Comparison of ENCODE assay signal across 8 cellular contexts in genomic region chr20:3160418-3160817, GRCh38. TPM values are rescaled to one million over a fixed set of nuclear protein-coding genes. Genes with fewer than 3 reads are reported as not detected.
DNase-seq lines count a peak whose midpoint lies in the region; ATAC-seq and TF ChIP-seq lines count a peak whose summit lies in the region.

No MANE protein-coding gene starts in this region.

- in situ Hi-C loops in gastrocnemius medialis (cut with MboI; ENCODE audit: low sequenced_read_pairs in 4 of 4) = no loop called here

- CTCF ChIA-PET in SK-N-SH (lab: Yijun Ruan, JAX) = interaction anchor here (0.9 kb wide), 1 partner anchor 45 kb away, joined by 4 read pairs; no protein-coding TSS in a partner anchor

- H3K4me3 ChIP-seq in SK-N-SH (ENCODE audit: low read depth in 2 of 2, low read length in 1 of 2) = peak overlapping the region in 1 of 2 experiments; percentile 87; a peak in 1 of 4 replicates
- H3K4me3 ChIP-seq in OCI-LY3 (ENCODE audit: low read length) = peak overlapping the region; percentile 81
- H3K4me3 ChIP-seq in duodenal mucosa (ENCODE audit: low read depth in 1 of 2, low read length in 2 of 2) = peak overlapping the region; percentile 82 to 99
- H3K4me3 ChIP-seq in gastrocnemius medialis = peak overlapping the region in 3 of 4 donors; percentile 85 to 98 (median 96)

- TF ChIP-seq CTCF in SK-N-SH (IDR thresholded peaks at IDR 0.05) (no peak), OCI-LY3 (IDR thresholded peaks at IDR 0.05; ENCODE audit: low read depth, low read length) (no peak), gastrocnemius medialis (IDR thresholded peaks at IDR 0.05 in 4 of 5, conservative IDR thresholded peaks at IDR 0.05 in 1 of 5) (no peak)

- no peak for TF ChIP-seq POLR2A in gastrocnemius medialis (IDR thresholded peaks at IDR 0.05)

- POLR2A ChIA-PET in SK-N-SH (lab: Yijun Ruan, JAX) = interaction anchor here (0.6 to 1.4 kb wide), 3 partner anchors 10 to 45 kb away, joined by 3 to 4 read pairs (median 4); no protein-coding TSS in a partner anchor

- TF ChIP-seq RAD21 in SK-N-SH (IDR thresholded peaks at IDR 0.05; ENCODE audit: low read length) = no peak

- H3K27ac ChIP-seq in SK-N-SH (ENCODE audit: low read depth in 2 of 2, low read length in 1 of 2) (no peak overlapping the region), OCI-LY3 (ENCODE audit: low read length) (no peak overlapping the region), duodenal mucosa (ENCODE audit: low read depth, low read length) (no peak overlapping the region), gastrocnemius medialis (peak overlapping the region; percentile 91 to 97 (median 95))

- H4K20me1 ChIP-seq in SK-N-SH (ENCODE audit: insufficient read depth) (peaks cover 42% of the 10 kb centered on the region), OCI-LY3 (ENCODE audit: insufficient read depth, low read length) (peaks cover 30% of the 10 kb centered on the region)

- H3F3A ChIP-seq in SK-N-SH (replicated peaks; ENCODE audit: insufficient read depth) = peaks cover 14% of the 10 kb centered on the region

- TF ChIP-seq EP300 in SK-N-SH (IDR thresholded peaks at IDR 0.05; ENCODE audit: borderline replicate concordance in 1 of 2, low read depth in 1 of 2, low read length in 1 of 2) = no peak

- H3K36me3 ChIP-seq in SK-N-SH (replicated peaks in 1 of 2; ENCODE audit: control insufficient read depth in 1 of 2, insufficient read depth in 2 of 2, low read length in 1 of 2) = peaks cover 3% of the 10 kb centered on the region in 2 experiments
- peaks cover 7% of the 10 kb centered on the region for H3K36me3 ChIP-seq in OCI-LY3 (replicated peaks; ENCODE audit: low read depth, low read length)
- H3K36me3 ChIP-seq in duodenal mucosa (ENCODE audit: control insufficient read depth in 1 of 2, insufficient read depth in 2 of 2, low read length in 2 of 2) = no peaks in the 10 kb centered on the region
- peaks cover 0 to 4% of the 10 kb centered on the region in 2 donors for H3K36me3 ChIP-seq in gastrocnemius medialis

- no peaks in the 10 kb centered on the region for H3K27me3 ChIP-seq in SK-N-SH (ENCODE audit: insufficient read depth)
- no peaks in the 10 kb centered on the region for H3K27me3 ChIP-seq in OCI-LY3 (ENCODE audit: low read depth, low read length)
- no peaks in the 10 kb centered on the region for H3K27me3 ChIP-seq in duodenal mucosa (ENCODE audit: control insufficient read depth in 1 of 2, insufficient read depth in 2 of 2, low read length in 2 of 2)
- no peaks in the 10 kb centered on the region for H3K27me3 ChIP-seq in gastrocnemius medialis

- DNase-seq in SK-N-SH = no peak
- no peak for DNase-seq in gastrocnemius medialis
- no peak for DNase-seq in NCI-H1417 (lab: John Stamatoyannopoulos, UW)
- DNase-seq in activated gamma-delta T cell (lab: John Stamatoyannopoulos, UW) = no peak
- no peak for DNase-seq in DMS79 treated with DMSO at 0.1 percent for 48 hours (lab: John Stamatoyannopoulos, UW)

- H2AFZ ChIP-seq in SK-N-SH (ENCODE audit: low read depth) (peak overlapping the region; percentile 100; the same call in 1 of the 2 replicates), OCI-LY3 (ENCODE audit: low read depth, low read length) (no peak overlapping the region)

- intact Hi-C loops in gastrocnemius medialis (cut with DNase I; ENCODE audit: low total_unique reads) = no loop called here

- H3K9me3 ChIP-seq in SK-N-SH = no peaks in the 10 kb centered on the region
- no peaks in the 10 kb centered on the region for H3K9me3 ChIP-seq in OCI-LY3 (ENCODE audit: insufficient read depth, low read length)
- H3K9me3 ChIP-seq in duodenal mucosa (ENCODE audit: control insufficient read depth in 1 of 2, low read length in 2 of 2) = no peaks in the 10 kb centered on the region
- no peaks in the 10 kb centered on the region for H3K9me3 ChIP-seq in gastrocnemius medialis

- WGBS in SK-N-SH (ENCODE audit: low lambda C conversion rate) = 91% methylated on average over 6 of the region's 6 CpGs

- no peaks in the 10 kb centered on the region for H3K9me2 ChIP-seq in SK-N-SH

- H3K79me2 ChIP-seq in SK-N-SH (ENCODE audit: insufficient read depth) = peaks cover 47% of the 10 kb centered on the region
- H3K79me2 ChIP-seq in OCI-LY3 (ENCODE audit: low read length) = peaks cover 47% of the 10 kb centered on the region

- H3K9ac ChIP-seq in SK-N-SH (no peak overlapping the region), OCI-LY3 (ENCODE audit: low read length) (peak overlapping the region; percentile 85), duodenal mucosa (ENCODE audit: low read depth in 1 of 2, low read length in 2 of 2) (no peak overlapping the region)

- H3K4me2 ChIP-seq in SK-N-SH (no peak overlapping the region), OCI-LY3 (ENCODE audit: low read length) (peak overlapping the region; percentile 99)

- H3K4me1 ChIP-seq in SK-N-SH (ENCODE audit: control insufficient read depth in 1 of 2, insufficient read depth in 2 of 2, low read depth in 1 of 2, low read length in 1 of 2) = peaks cover 5 to 14% of the 10 kb centered on the region in 2 experiments; a peak in 1 of 4 replicates
- H3K4me1 ChIP-seq in OCI-LY3 (ENCODE audit: low read length) = peaks cover 20% of the 10 kb centered on the region
- peaks cover 24 to 36% of the 10 kb centered on the region in 2 donors for H3K4me1 ChIP-seq in duodenal mucosa (ENCODE audit: control insufficient read depth in 1 of 2, insufficient read depth in 2 of 2, low read length in 2 of 2)
- peaks cover 40 to 44% of the 10 kb centered on the region in 2 donors for H3K4me1 ChIP-seq in gastrocnemius medialis

- no peak for ATAC-seq in SK-N-SH treated with all-trans-retinoic acid at 6 μM for 48 hours
- no peak for ATAC-seq in gastrocnemius medialis

TF ChIP-seq in SK-N-SH, 30 proteins besides CTCF, POLR2A, EP300 and RAD21:
- TF ChIP-seq NRF1 (IDR thresholded peaks at IDR 0.05; ENCODE audit: low read depth, low read length) (no peak), JUND (IDR thresholded peaks at IDR 0.05) (no peak)

TF ChIP-seq in SK-N-SH treated with all-trans-retinoic acid at 6 μM for 48 hours, 23 proteins besides CTCF, POLR2A, EP300 and RAD21:
- TF ChIP-seq OSR1 (CRISPR knock-in tag; IDR thresholded peaks at IDR 0.05) (no peak), ZNF70 (CRISPR knock-in tag; IDR thresholded peaks at IDR 0.05) (no peak), CSDC2 (CRISPR knock-in tag; IDR thresholded peaks at IDR 0.05) (no peak)

RNA-seq across cellular contexts. Expression of gene FASTKD5, which starts 0.8 kb away (rescaled TPM):
- 11.4 and 16.7 TPM in 2 replicates for polyA plus RNA-seq in SK-N-SH (2012; rRNA removed)
- polyA plus RNA-seq in SK-N-SH (2012; cell fraction: cytosol; rRNA removed) = 14.8 and 14.9 TPM in 2 replicates
- polyA plus RNA-seq in SK-N-SH (2012; cell fraction: nucleus; rRNA removed) = 8.1 and 14.8 TPM in 2 replicates
- 10 to 100 TPM; 38.8 to 58.7 (median 49.3) TPM for total RNA-seq in gastrocnemius medialis

RNA-seq across cellular contexts. Expression of gene UBOX5, which starts 0.8 kb away (rescaled TPM):
- polyA plus RNA-seq in SK-N-SH (2012; rRNA removed) = 4.3 and 4.4 TPM in 2 replicates
- 1.9 and 3.0 TPM in 2 replicates for polyA plus RNA-seq in SK-N-SH (2012; cell fraction: cytosol; rRNA removed)
- polyA plus RNA-seq in SK-N-SH (2012; cell fraction: nucleus; rRNA removed) = 7.2 and 7.7 TPM in 2 replicates
- 10 to 100 TPM; 14.6 to 17.1 (median 15.5) TPM for total RNA-seq in gastrocnemius medialis

RNA-seq across cellular contexts. Expression of gene LZTS3, which starts 12.9 kb away (rescaled TPM):
- 11.9 and 12.3 TPM in 2 replicates for polyA plus RNA-seq in SK-N-SH (2012; rRNA removed)
- polyA plus RNA-seq in SK-N-SH (2012; cell fraction: cytosol; rRNA removed) = 5.4 and 8.2 TPM in 2 replicates
- polyA plus RNA-seq in SK-N-SH (2012; cell fraction: nucleus; rRNA removed) = 21.1 and 28.9 TPM in 2 replicates
- total RNA-seq in gastrocnemius medialis = 10 to 100 TPM; 15.3 to 33.4 (median 18.9) TPM

RNA-seq across cellular contexts. Expression of gene DDRGK1, which starts 44.1 kb away (rescaled TPM):
- 65.2 and 70.6 TPM in 2 replicates for polyA plus RNA-seq in SK-N-SH (2012; rRNA removed)
- polyA plus RNA-seq in SK-N-SH (2012; cell fraction: cytosol; rRNA removed) = 66.9 and 78.4 TPM in 2 replicates
- polyA plus RNA-seq in SK-N-SH (2012; cell fraction: nucleus; rRNA removed) = 73.3 and 73.4 TPM in 2 replicates
- total RNA-seq in gastrocnemius medialis = 10 to 100 TPM; 55.2 to 75.7 (median 64.7) TPM

RNA-seq across cellular contexts. Expression of gene ITPA, which starts 48.9 kb away (rescaled TPM):
- 66.7 and 67.7 TPM in 2 replicates for polyA plus RNA-seq in SK-N-SH (2012; rRNA removed)
- 49.4 and 56.4 TPM in 2 replicates for polyA plus RNA-seq in SK-N-SH (2012; cell fraction: cytosol; rRNA removed)
- 96.3 and 150 TPM in 2 replicates for polyA plus RNA-seq in SK-N-SH (2012; cell fraction: nucleus; rRNA removed)
- 10 to 100 TPM; 27.2 to 59.5 (median 34.0) TPM for total RNA-seq in gastrocnemius medialis

Comparison
In these comparisons a context has a peak if more than half of its experiments do, and no peak if none do; other contexts are left out.
1. H3K27ac ChIP-seq: peak in gastrocnemius medialis (4 of 4); none in SK-N-SH (0 of 2), OCI-LY3 (single experiment) and duodenal mucosa (single experiment).